ENCODE assay signal across 17 cellular contexts in genomic region chr5:143143973-143144372, GRCh38.
DNase-seq lines count a peak whose midpoint lies in the region; FAIRE-seq and TF ChIP-seq lines count a peak whose summit lies in the region.
"Had no signal": no experiment of that assay in that cellular context is flagged by ENCODE, and none has a peak within 500 bp of the region (broad histone marks: within the 10 kb centered on the region; RNA-seq: fewer than 3 reads in every experiment).

No MANE protein-coding gene starts in this region.

- H3K27ac ChIP-seq in breast epithelium (no peak overlapping the region), uterus (peak overlapping the region; percentile 23 to 74)
- H3K27ac ChIP-seq: 22Rv1 had no signal

- DNase-seq in MCF 10A (ENCODE audit: unreplicated experiment) (peak; percentile 47), breast epithelium (ENCODE audit: low spot score in 2 of 2) (no peak), bronchial epithelial cell (ENCODE audit: low read depth) (peak; percentile 81), iris pigment epithelial cell (ENCODE audit: low read depth) (peak; percentile 76), uterus (no peak), activated gamma-delta T cell treated with Interleukin-2 at 50 U/mL for 16 hours (no peak), GM19240 (ENCODE audit: insufficient read length, low spot score) (no peak), 8988T (no peak)
- DNase-seq: activated CD4-positive, CD25-positive, alpha-beta regulatory T cell; activated CD8-positive, alpha-beta memory T cell treated with anti-CD3 and anti-CD28 coated beads, Interleukin-2, amount 10 ng/mL, durations not matched to agents 7 days and 5 days; activated naive CD4-positive, alpha-beta T cell treated with anti-CD3 and anti-CD28 coated beads, Interleukin-2, amount 10 ng/mL, durations not matched to agents 7 days and 5 days; CD8-positive, alpha-beta memory T cell; naive thymus-derived CD8-positive, alpha-beta T cell; NCI-H1105; NCI-H2227 treated with DMSO at 0.1 percent for 48 hours had no signal

- peaks cover 0 to 10% of the 10 kb centered on the region in 2 donors for H3K4me1 ChIP-seq in breast epithelium
- H3K4me1 ChIP-seq in uterus: peaks cover 0 to 7% of the 10 kb centered on the region in 2 donors

- intact Hi-C loops in MCF 10A (cut with micrococcal nuclease) (loop anchor here (5.0 to 10.0 kb wide), 3 partner anchors 58 to 351 kb away; no protein-coding TSS in a partner anchor), breast epithelium (cut with DNase I; ENCODE audit: low total_unique reads) (no loop called here), uterus (cut with DNase I; ENCODE audit: low total_unique reads) (no loop called here)

- CTCF ChIA-PET in MCF 10A (lab: Yijun Ruan, JAX): interaction anchor here (0.6 kb wide), 2 partner anchors 13 to 21 kb away, joined by 3 to 4 read pairs; no protein-coding TSS in a partner anchor

- H3K4me1 Mint-ChIP-seq in MCF 10A (ENCODE audit: insufficient read depth, unreplicated experiment): peaks cover 66% of the 10 kb centered on the region
- H3K4me1 Mint-ChIP-seq: activated CD8-positive, alpha-beta memory T cell treated with anti-CD3 and anti-CD28 coated beads, Interleukin-2, amount 10 ng/mL, durations not matched to agents 7 days and 5 days; activated naive CD4-positive, alpha-beta T cell treated with anti-CD3 and anti-CD28 coated beads, Interleukin-2, amount 10 ng/mL, durations not matched to agents 7 days and 5 days had no signal

- H3K9me3 Mint-ChIP-seq in MCF 10A (ENCODE audit: unreplicated experiment): no peaks in the 10 kb centered on the region
- H3K9me3 Mint-ChIP-seq: activated naive CD4-positive, alpha-beta T cell treated with anti-CD3 and anti-CD28 coated beads, Interleukin-2, amount 10 ng/mL, durations not matched to agents 7 days and 5 days; CD8-positive, alpha-beta memory T cell; naive thymus-derived CD8-positive, alpha-beta T cell had no signal

- H3K4me3 Mint-ChIP-seq in MCF 10A (ENCODE audit: unreplicated experiment): peak overlapping the region; percentile 33
- H3K4me3 Mint-ChIP-seq: activated CD8-positive, alpha-beta memory T cell treated with anti-CD3 and anti-CD28 coated beads, Interleukin-2, amount 10 ng/mL, durations not matched to agents 7 days and 5 days; activated naive CD4-positive, alpha-beta T cell treated with anti-CD3 and anti-CD28 coated beads, Interleukin-2, amount 10 ng/mL, durations not matched to agents 7 days and 5 days; naive thymus-derived CD8-positive, alpha-beta T cell had no signal

- H3K4me3 ChIP-seq in breast epithelium (no peak overlapping the region), bronchial epithelial cell (ENCODE audit: low read depth, low read length) (no peak overlapping the region), uterus (no peak overlapping the region)

- FAIRE-seq in bronchial epithelial cell (lab: Jason Lieb, UNC): no peak
- FAIRE-seq: GM18507 had no signal

- H3K9me3 ChIP-seq in breast epithelium: no peaks in the 10 kb centered on the region
- no peaks in the 10 kb centered on the region for H3K9me3 ChIP-seq in uterus

- no peaks in the 10 kb centered on the region for H3K27me3 ChIP-seq in breast epithelium
- H3K27me3 ChIP-seq in bronchial epithelial cell (ENCODE audit: control insufficient read depth, insufficient read depth, low read length): no peaks in the 10 kb centered on the region
- H3K27me3 ChIP-seq in uterus: no peaks in the 10 kb centered on the region

- TF ChIP-seq CTCF in MCF 10A (IDR thresholded peaks at IDR 0.05; ENCODE audit: unreplicated experiment) (no peak), breast epithelium (IDR thresholded peaks at IDR 0.05) (no peak), bronchial epithelial cell (IDR thresholded peaks at IDR 0.05; ENCODE audit: insufficient read depth, low read length, severe bottlenecking) (no peak), uterus (IDR thresholded peaks at IDR 0.05) (no peak)

- BruUV-seq in MCF 10A (replicated peaks; lab: Mats Ljungman, UMichigan): no TSS peak

- POLR2A ChIA-PET in MCF 10A (lab: Yijun Ruan, JAX): interaction anchor here (0.6 to 4.4 kb wide), 17 partner anchors 8 to 458 kb away, joined by 3 to 73 read pairs (median 16); partner anchors contain the start of gene FGF1

- peaks cover 16% of the 10 kb centered on the region for H3K36me3 Mint-ChIP-seq in MCF 10A (ENCODE audit: insufficient read depth, unreplicated experiment)

- peak overlapping the region; percentile 91 for H3K27ac Mint-ChIP-seq in MCF 10A (ENCODE audit: low read depth, unreplicated experiment)
- H3K27ac Mint-ChIP-seq: activated CD8-positive, alpha-beta memory T cell treated with anti-CD3 and anti-CD28 coated beads, Interleukin-2, amount 10 ng/mL, durations not matched to agents 7 days and 5 days; activated naive CD4-positive, alpha-beta T cell treated with anti-CD3 and anti-CD28 coated beads, Interleukin-2, amount 10 ng/mL, durations not matched to agents 7 days and 5 days; naive thymus-derived CD8-positive, alpha-beta T cell had no signal

- H3K27me3 Mint-ChIP-seq in MCF 10A (ENCODE audit: insufficient read depth, unreplicated experiment): no peaks in the 10 kb centered on the region
- H3K27me3 Mint-ChIP-seq: activated CD8-positive, alpha-beta memory T cell treated with anti-CD3 and anti-CD28 coated beads, Interleukin-2, amount 10 ng/mL, durations not matched to agents 7 days and 5 days; activated naive CD4-positive, alpha-beta T cell treated with anti-CD3 and anti-CD28 coated beads, Interleukin-2, amount 10 ng/mL, durations not matched to agents 7 days and 5 days; CD8-positive, alpha-beta memory T cell; naive thymus-derived CD8-positive, alpha-beta T cell had no signal

- no peak for TF ChIP-seq POLR2A in breast epithelium (IDR thresholded peaks at IDR 0.05)
- TF ChIP-seq POLR2A in uterus (IDR thresholded peaks at IDR 0.05): no peak

- no peaks in the 10 kb centered on the region for H3K36me3 ChIP-seq in breast epithelium
- no peaks in the 10 kb centered on the region for H3K36me3 ChIP-seq in bronchial epithelial cell (ENCODE audit: control insufficient read depth, insufficient read depth, low read length)
- no peaks in the 10 kb centered on the region for H3K36me3 ChIP-seq in uterus

Comparison
In these comparisons a context has a peak if more than half of its experiments do, and no peak if none do; other contexts are left out.
1. DNase-seq: peak in MCF 10A (single experiment), bronchial epithelial cell (single experiment) and iris pigment epithelial cell (single experiment); none in breast epithelium (0 of 2), uterus (0 of 2), activated gamma-delta T cell treated with Interleukin-2 at 50 U/mL for 16 hours (single experiment), GM19240 (single experiment) and 8988T (single experiment).
2. H3K27ac ChIP-seq: peak in uterus (2 of 2); none in breast epithelium (0 of 2).